17 cellular contexts compared by ENCODE assay signal in the genomic region with DNA sequence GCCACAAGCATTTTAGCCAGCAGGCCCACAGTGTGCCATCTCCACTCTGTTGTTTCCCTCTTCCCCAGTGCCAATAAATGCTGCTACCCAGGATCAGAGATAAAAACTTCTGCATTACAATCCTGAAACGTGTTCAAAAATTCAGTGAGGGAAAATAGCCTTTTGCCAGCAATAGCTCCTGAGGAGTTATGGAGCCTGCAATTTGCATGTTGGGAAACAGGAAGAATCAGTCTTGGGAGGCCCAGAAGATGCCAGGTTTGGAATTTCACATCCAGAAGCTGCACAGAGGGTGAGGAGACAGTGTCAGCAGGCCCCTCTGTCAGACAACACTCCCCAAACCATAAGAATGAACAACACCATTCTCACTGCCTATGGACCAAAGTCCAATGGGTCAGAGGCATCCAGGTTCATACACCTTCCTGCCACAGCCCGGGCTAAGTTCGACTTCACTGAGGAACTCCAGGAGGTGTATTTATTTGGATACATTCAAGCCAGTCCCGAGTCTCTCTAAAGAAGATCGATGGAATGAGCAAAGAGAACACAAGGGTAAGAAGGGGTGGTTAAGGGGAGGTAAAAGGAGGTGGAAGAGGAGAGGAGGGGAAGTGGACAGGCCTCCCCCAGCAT. TPM values are rescaled to one million over a fixed set of nuclear protein-coding genes. Genes with fewer than 3 reads are reported as not detected.
DNase-seq lines count a peak whose midpoint lies in the region; ATAC-seq and TF ChIP-seq lines count a peak whose summit lies in the region.
"Had no signal": no experiment of that assay in that cellular context is flagged by ENCODE, and none has a peak within 500 bp of the region (broad histone marks: within the 10 kb centered on the region; RNA-seq: fewer than 3 reads in every experiment).

No MANE protein-coding gene starts in this region.

- no peak overlapping the region for H2BK20ac ChIP-seq in IMR-90 (ENCODE audit: low read depth, low read length)

- H3K27me3 Mint-ChIP-seq in osteocyte (ENCODE audit: unreplicated experiment): no peaks in the 10 kb centered on the region
- H3K27me3 Mint-ChIP-seq: activated B cell treated with CpG ODN at 0.5 μM for 24 hours had no signal

- no peak overlapping the region for H3K4me2 ChIP-seq in IMR-90 (ENCODE audit: low read depth, low read length)

- H3K9me3 ChIP-seq in IMR-90 (ENCODE audit: control insufficient read depth, insufficient read depth, low read length) (peaks cover 7% of the 10 kb centered on the region; the same call in 1 of the 2 replicates), gastroesophageal sphincter (peaks cover 0 to 6% (median 0%) of the 10 kb centered on the region in 3 donors)
- H3K9me3 ChIP-seq: testis had no signal

- no peaks in the 10 kb centered on the region for H3K9me3 Mint-ChIP-seq in osteocyte (ENCODE audit: unreplicated experiment)

- dilution Hi-C loops in IMR-90 (cut with HindIII; ENCODE audit: low sequenced_read_pairs, unreplicated experiment): no loop called here

- DNase-seq in IMR-90: no peak
- DNase-seq in osteocyte (ENCODE audit: extremely low spot score, unreplicated experiment): no peak
- DNase-seq in cerebellar nuclear complex (lab: John Stamatoyannopoulos, UW): no peak
- DNase-seq in central memory CD4-positive, alpha-beta T cell: no peak
- DNase-seq: activated B cell treated with CpG ODN at 0.5 μM for 24 hours, AML-193, NCI-H446, SHP77, testis had no signal

- H4K20me1 ChIP-seq in IMR-90 (ENCODE audit: insufficient read depth, low read length): peaks cover 94% of the 10 kb centered on the region

- H3K36me3 ChIP-seq in ACC112 (ENCODE audit: insufficient read depth, low read length): peaks cover 31% of the 10 kb centered on the region
- H3K36me3 ChIP-seq in IMR-90 (ENCODE audit: control insufficient read depth, insufficient read depth, low read length): peaks cover 35% of the 10 kb centered on the region
- H3K36me3 ChIP-seq in gastroesophageal sphincter: peaks cover 0 to 19% of the 10 kb centered on the region in 2 donors

- H2BK15ac ChIP-seq in IMR-90 (ENCODE audit: low read depth, low read length): no peak overlapping the region

- H3K56ac ChIP-seq in IMR-90 (ENCODE audit: extremely low read depth, insufficient read depth, low read length): no peak overlapping the region

- WGBS in IMR-90 (ENCODE audit: extremely low coverage in 2 of 2, insufficient read length in 1 of 2), 2 experiments: 80% methylated on average over 3 of the region's 5 CpGs; no CpG with 5 or more reads in 1 of the 2 experiments
- 55% methylated on average over 4 to 5 of the region's 5 CpGs for WGBS in gastroesophageal sphincter (ENCODE audit: low coverage in 1 of 2), 2 donors

- in situ Hi-C loops in IMR-90 (cut with MboI; ENCODE audit: low sequenced_read_pairs): no loop called here

- peaks cover 33% of the 10 kb centered on the region for H3K36me3 Mint-ChIP-seq in osteocyte (ENCODE audit: unreplicated experiment)

- H3K79me1 ChIP-seq in IMR-90 (ENCODE audit: low read depth in 1 of 2, low read length in 2 of 2): peaks cover 22 to 81% of the 10 kb centered on the region in 2 experiments

- peaks cover 55% of the 10 kb centered on the region for H3K4me1 ChIP-seq in ACC112 (ENCODE audit: control insufficient read depth, insufficient read depth, low read length, unreplicated experiment)
- H3K4me1 ChIP-seq in IMR-90 (ENCODE audit: control insufficient read depth, insufficient read depth, low read length): peaks cover 30% of the 10 kb centered on the region
- peaks cover 0 to 73% (median 17%) of the 10 kb centered on the region in 3 donors for H3K4me1 ChIP-seq in gastroesophageal sphincter
- H3K4me1 ChIP-seq: testis had no signal

- ATAC-seq in IMR-90 (ENCODE audit: low read depth): peak; percentile 16
- peak; percentile 60 for ATAC-seq in gastroesophageal sphincter
- ATAC-seq in GM21423 (IDR thresholded peaks at IDR 0.05; ENCODE audit: unreplicated experiment): no peak
- no peak for ATAC-seq in HG02798 (IDR thresholded peaks at IDR 0.05; ENCODE audit: poor library complexity, unreplicated experiment)

- H3K18ac ChIP-seq in IMR-90 (ENCODE audit: low read depth, low read length): no peak overlapping the region

- H3K27ac ChIP-seq in ACC112 (ENCODE audit: low read depth, low read length) (peak overlapping the region; percentile 88), IMR-90 (ENCODE audit: insufficient read depth, low read length) (peak overlapping the region; percentile 0; the same call in 1 of the 2 replicates), gastroesophageal sphincter (peak overlapping the region in 3 of 4 donors; percentile 13 to 65 (median 64))
- H3K27ac ChIP-seq: HL-60, parathyroid adenoma, testis had no signal

- intact Hi-C loops in IMR-90 (cut with micrococcal nuclease): no loop called here

- H3K9ac ChIP-seq in IMR-90 (ENCODE audit: low read depth, low read length): no peak overlapping the region
- H3K9ac ChIP-seq: parathyroid adenoma had no signal

- H2AFZ ChIP-seq in ACC112 (ENCODE audit: low read length, unreplicated experiment): no peak overlapping the region
- no peak overlapping the region for H2AFZ ChIP-seq in IMR-90 (replicated peaks; ENCODE audit: low read length, poor library complexity)
- H2AFZ ChIP-seq: parathyroid adenoma had no signal

- peaks cover 75% of the 10 kb centered on the region for H3K4me1 Mint-ChIP-seq in osteocyte (ENCODE audit: unreplicated experiment)

- H3K27ac Mint-ChIP-seq in osteocyte (ENCODE audit: unreplicated experiment): peak overlapping the region; percentile 85
- H3K27ac Mint-ChIP-seq: activated B cell treated with CpG ODN at 0.5 μM for 24 hours had no signal

- no peak overlapping the region for H2BK120ac ChIP-seq in IMR-90 (ENCODE audit: low read depth, low read length)

- H3K27me3 ChIP-seq in ACC112 (ENCODE audit: insufficient read depth, low read length) (no peaks in the 10 kb centered on the region), IMR-90 (ENCODE audit: control insufficient read depth, insufficient read depth, low read length) (no peaks in the 10 kb centered on the region), gastroesophageal sphincter (no peaks in the 10 kb centered on the region)
- H3K27me3 ChIP-seq: testis had no signal

- BruUV-seq in IMR-90 (replicated peaks; lab: Mats Ljungman, UMichigan): no TSS peak

- no peak for TF ChIP-seq POLR2A in IMR-90 (IDR thresholded peaks at IDR 0.05; ENCODE audit: low read depth, low read length)
- no peak for TF ChIP-seq POLR2A in gastroesophageal sphincter (IDR thresholded peaks at IDR 0.05)

- no peak overlapping the region for H2BK5ac ChIP-seq in IMR-90 (ENCODE audit: low read depth, low read length, poor library complexity, severe bottlenecking)

- no peak for TF ChIP-seq CTCF in IMR-90 (conservative IDR thresholded peaks at IDR 0.05; ENCODE audit: low read depth, low read length)
- no peak for TF ChIP-seq CTCF in gastroesophageal sphincter (IDR thresholded peaks at IDR 0.05)
- TF ChIP-seq CTCF in osteocyte (IDR thresholded peaks at IDR 0.05): no peak

- H4K8ac ChIP-seq in IMR-90 (ENCODE audit: low read depth in 2 of 2, low read length in 2 of 2): no peak overlapping the region

- H3K4me3 ChIP-seq in ACC112 (ENCODE audit: low read depth, low read length): no peak overlapping the region
- H3K4me3 ChIP-seq in IMR-90 (ENCODE audit: insufficient read depth, low read depth, low read length): no peak overlapping the region
- no peak overlapping the region for H3K4me3 ChIP-seq in gastroesophageal sphincter
- H3K4me3 ChIP-seq: testis had no signal

- no peak overlapping the region for H2AK5ac ChIP-seq in IMR-90 (ENCODE audit: low read depth, low read length)

- TF ChIP-seq EP300 in gastroesophageal sphincter (IDR thresholded peaks at IDR 0.05): no peak

- no peak overlapping the region for H4K5ac ChIP-seq in IMR-90 (ENCODE audit: low read depth, low read length)

- H3K4me3 Mint-ChIP-seq in osteocyte (ENCODE audit: unreplicated experiment): no peak overlapping the region
- H3K4me3 Mint-ChIP-seq: activated B cell treated with CpG ODN at 0.5 μM for 24 hours had no signal

- H3K14ac ChIP-seq in IMR-90 (replicated peaks; ENCODE audit: low read depth, low read length): 0 out of 2 replicates have a peak overlapping the region, but pooled peaks have one; percentile 45

- peak overlapping the region; percentile 60; the same call in 1 of the 2 replicates for H3K23ac ChIP-seq in IMR-90 (ENCODE audit: low read depth, low read length)

- CTCF ChIA-PET in IMR-90 (lab: Yijun Ruan, JAX): no interaction called here

- peaks cover 91% of the 10 kb centered on the region for H3K79me2 ChIP-seq in ACC112 (ENCODE audit: control insufficient read depth, insufficient read depth, low read length, unreplicated experiment)

- H3K9me1 ChIP-seq in IMR-90 (ENCODE audit: insufficient read depth, low read length): peaks cover 31% of the 10 kb centered on the region

- POLR2A ChIA-PET in IMR-90 (lab: Charles Lee; ENCODE audit: unreplicated experiment): no interaction called here

- no peak for TF ChIP-seq RAD21 in IMR-90 (IDR thresholded peaks at IDR 0.05; ENCODE audit: low read length)

- H2AK9ac ChIP-seq in IMR-90 (replicated peaks; ENCODE audit: low read depth, low read length, poor library complexity): no peak overlapping the region

- H3K4ac ChIP-seq in IMR-90 (ENCODE audit: low read depth, low read length): no peak overlapping the region

- H4K91ac ChIP-seq in IMR-90 (ENCODE audit: insufficient read depth, low read depth, low read length): no peak overlapping the region

TF ChIP-seq in IMR-90, 13 proteins besides CTCF, POLR2A, EP300 and RAD21:
- no peak for TF ChIP-seq RFX5 (IDR thresholded peaks at IDR 0.05; ENCODE audit: low read depth, low read length)

RNA-seq across cellular contexts. Expression of a gene that starts 20.8 kb away (rescaled TPM):
- 90.2 and 99.7 TPM in 2 replicates for total RNA-seq in IMR-90 (2012; rRNA removed)
- polyA plus RNA-seq in IMR-90 (2012; rRNA removed): 135 and 136 TPM in 2 replicates
- 134 and 143 TPM in 2 replicates for polyA plus RNA-seq in IMR-90 (2012; cell fraction: cytosol; rRNA removed)
- polyA plus RNA-seq in IMR-90 (2012; cell fraction: nucleus; rRNA removed; ENCODE audit: low replicate concordance): 216 and 234 TPM in 2 replicates
- total RNA-seq in gastroesophageal sphincter: 10 to 100 TPM; 61.2 to 89.8 (median 64.7) TPM
- 307 and 312 TPM in 2 replicates for total RNA-seq in osteocyte

RNA-seq across cellular contexts. Expression of a gene that starts 38.5 kb away (rescaled TPM):
- total RNA-seq in IMR-90 (2012; rRNA removed) (not detected in 2 replicates), gastroesophageal sphincter (not detected), osteocyte (not detected in 2 replicates)
- polyA plus RNA-seq in IMR-90 (2012; rRNA removed): not detected in 2 replicates
- not detected in 2 replicates for polyA plus RNA-seq in IMR-90 (2012; cell fraction: cytosol; rRNA removed)
- polyA plus RNA-seq in IMR-90 (2012; cell fraction: nucleus; rRNA removed; ENCODE audit: low replicate concordance): not detected in 2 replicates
- total RNA-seq: activated B cell treated with CpG ODN at 0.5 μM for 24 hours, fibroblast of villous mesenchyme, MCF 10A had no signal

Comparison
In these comparisons a context has a peak if more than half of its experiments do, and no peak if none do; other contexts are left out.
1. H3K27ac ChIP-seq: peak in every context shown above with its lines; median percentile 88 in ACC112; 64 in gastroesophageal sphincter; 0 in IMR-90.
2. ATAC-seq: peak in IMR-90 (single experiment) and gastroesophageal sphincter (single experiment); none in GM21423 (single experiment) and HG02798 (single experiment).